Comparison of ENCODE assay signal across 9 cellular contexts in genomic region chr16:58243528-58244004, GRCh38. TPM values are rescaled to one million over a fixed set of nuclear protein-coding genes. Genes with fewer than 3 reads are reported as not detected.
DNase-seq lines count a peak whose midpoint lies in the region; ATAC-seq and TF ChIP-seq lines count a peak whose summit lies in the region.
"Had no signal": no experiment of that assay in that cellular context is flagged by ENCODE, and none has a peak within 500 bp of the region (broad histone marks: within the 10 kb centered on the region; RNA-seq: fewer than 3 reads in every experiment).

No MANE protein-coding gene starts in this region.

- H3K27ac ChIP-seq in CD8-positive, alpha-beta T cell (ENCODE audit: low read depth, low read length) = no peak overlapping the region

- no peaks in the 10 kb centered on the region for H3K4me1 ChIP-seq in CD8-positive, alpha-beta T cell (ENCODE audit: insufficient read depth, low read length)

- H3K4me1 Mint-ChIP-seq in activated T-helper 17 cell treated with anti-CD3 and anti-CD28 coated beads, Interleukin-2, amount 50 U/mL, for 72 hours = peaks cover 5% of the 10 kb centered on the region
- H3K4me1 Mint-ChIP-seq in CD8-positive, alpha-beta T cell (ENCODE audit: low read depth) = no peaks in the 10 kb centered on the region

- no peak for TF ChIP-seq CTCF in GM12865 (IDR thresholded peaks at IDR 0.05; ENCODE audit: insufficient read depth, low read depth, low read length, missing control alignments)
- TF ChIP-seq CTCF in CD8-positive, alpha-beta T cell (IDR thresholded peaks at IDR 0.05) = no peak

- peak; percentile 93 for DNase-seq in GM12865 (ENCODE audit: low read depth)
- no peak for DNase-seq in CD8-positive, alpha-beta T cell
- no peak for DNase-seq in stimulated activated CD4-positive, alpha-beta T cell treated with anti-CD3 and anti-CD28 coated beads, Interleukin-12 subunit alpha, Interleukin-12 subunit beta, amount 100 ng/mL, for 4 hours
- DNase-seq in Right ventricle myocardium inferior (ENCODE audit: missing footprints) = no peak
- DNase-seq in C1 segment of cervical spinal cord (lab: John Stamatoyannopoulos, UW) = no peak
- DNase-seq: stimulated activated CD4-positive, alpha-beta T cell treated with anti-CD3 and anti-CD28 coated beads, Interleukin-1b, Interleukin-23, amount 100 ng/mL, for 48 hours had no signal

- intact Hi-C loops in CD8-positive, alpha-beta T cell (cut with DNase I, micrococcal nuclease) = no loop called here
- intact Hi-C loops in Right ventricle myocardium inferior (cut with DNase I) = no loop called here

- no peaks in the 10 kb centered on the region for H3K36me3 ChIP-seq in CD8-positive, alpha-beta T cell (ENCODE audit: insufficient read depth, low read length)

- H3K9me3 ChIP-seq in CD8-positive, alpha-beta T cell (ENCODE audit: low read length) = no peaks in the 10 kb centered on the region

- H3K27ac Mint-ChIP-seq in activated T-helper 17 cell treated with anti-CD3 and anti-CD28 coated beads, Interleukin-2, amount 50 U/mL, for 72 hours = no peak overlapping the region
- no peak overlapping the region for H3K27ac Mint-ChIP-seq in CD8-positive, alpha-beta T cell

- peaks cover 31% of the 10 kb centered on the region for H3K27me3 Mint-ChIP-seq in activated T-helper 17 cell treated with anti-CD3 and anti-CD28 coated beads, Interleukin-2, amount 50 U/mL, for 72 hours
- peaks cover 34% of the 10 kb centered on the region for H3K27me3 Mint-ChIP-seq in CD8-positive, alpha-beta T cell (ENCODE audit: low read depth)

- POLR2A ChIA-PET in CD8-positive, alpha-beta T cell (lab: Charles Lee) = no interaction called here

- ATAC-seq in GM19395 (IDR thresholded peaks at IDR 0.05; ENCODE audit: unreplicated experiment) (peak; percentile 94), HG03066 (IDR thresholded peaks at IDR 0.05; ENCODE audit: low read depth, unreplicated experiment) (peak; percentile 97), Right ventricle myocardium inferior (no peak)
- peak; percentile 88 for ATAC-seq in activated T-helper 17 cell treated with anti-CD3 and anti-CD28 coated beads, Interleukin-2, amount 50 U/mL, for 72 hours (replicated peaks)
- no peak for ATAC-seq in CD8-positive, alpha-beta T cell

- no peak overlapping the region for H3K4me3 Mint-ChIP-seq in activated T-helper 17 cell treated with anti-CD3 and anti-CD28 coated beads, Interleukin-2, amount 50 U/mL, for 72 hours
- H3K4me3 Mint-ChIP-seq in CD8-positive, alpha-beta T cell = no peak overlapping the region

- H3K9me3 Mint-ChIP-seq in activated T-helper 17 cell treated with anti-CD3 and anti-CD28 coated beads, Interleukin-2, amount 50 U/mL, for 72 hours = no peaks in the 10 kb centered on the region
- no peaks in the 10 kb centered on the region for H3K9me3 Mint-ChIP-seq in CD8-positive, alpha-beta T cell

- no peaks in the 10 kb centered on the region for H3K27me3 ChIP-seq in CD8-positive, alpha-beta T cell (ENCODE audit: insufficient read depth, low read length)

- CTCF ChIA-PET in CD8-positive, alpha-beta T cell (lab: Charles Lee) = interaction anchor here (1.5 kb wide), 1 partner anchor 147 kb away, joined by 4 read pairs; no protein-coding TSS in a partner anchor

- H3K36me3 Mint-ChIP-seq in activated T-helper 17 cell treated with anti-CD3 and anti-CD28 coated beads, Interleukin-2, amount 50 U/mL, for 72 hours (ENCODE audit: low read depth) = no peaks in the 10 kb centered on the region
- no peaks in the 10 kb centered on the region for H3K36me3 Mint-ChIP-seq in CD8-positive, alpha-beta T cell

- H3K4me3 ChIP-seq in GM12865 (ENCODE audit: low read depth, low read length) = no peak overlapping the region; the same call in 1 of the 2 replicates
- no peak overlapping the region for H3K4me3 ChIP-seq in CD8-positive, alpha-beta T cell (ENCODE audit: low read depth, low read length)

RNA-seq across cellular contexts. Expression of gene CSNK2A2, which starts 45.7 kb away (rescaled TPM):
- total RNA-seq in activated T-helper 17 cell treated with anti-CD3 and anti-CD28 coated beads, Interleukin-2, amount 50 U/mL, for 72 hours = 10 to 100 TPM; 54.0 to 78.7 TPM
- total RNA-seq in CD8-positive, alpha-beta T cell = 10 to 100 TPM; 53.3 to 58.4 TPM
- total RNA-seq in Right ventricle myocardium inferior = 29.7 TPM

RNA-seq across cellular contexts. Expression of gene PRSS54, which starts 51.3 kb away (rescaled TPM):
- not detected for total RNA-seq in activated T-helper 17 cell treated with anti-CD3 and anti-CD28 coated beads, Interleukin-2, amount 50 U/mL, for 72 hours
- total RNA-seq in CD8-positive, alpha-beta T cell = not detected
- not detected for total RNA-seq in Right ventricle myocardium inferior

Comparison
In these comparisons a context has a peak if more than half of its experiments do, and no peak if none do; other contexts are left out.
1. ATAC-seq: peak in GM19395 (single experiment), HG03066 (single experiment) and activated T-helper 17 cell treated with anti-CD3 and anti-CD28 coated beads, Interleukin-2, amount 50 U/mL, for 72 hours (single experiment); none in CD8-positive, alpha-beta T cell (single experiment) and Right ventricle myocardium inferior (single experiment).